Comparison of ENCODE assay signal across 24 cellular contexts in the genomic region with DNA sequence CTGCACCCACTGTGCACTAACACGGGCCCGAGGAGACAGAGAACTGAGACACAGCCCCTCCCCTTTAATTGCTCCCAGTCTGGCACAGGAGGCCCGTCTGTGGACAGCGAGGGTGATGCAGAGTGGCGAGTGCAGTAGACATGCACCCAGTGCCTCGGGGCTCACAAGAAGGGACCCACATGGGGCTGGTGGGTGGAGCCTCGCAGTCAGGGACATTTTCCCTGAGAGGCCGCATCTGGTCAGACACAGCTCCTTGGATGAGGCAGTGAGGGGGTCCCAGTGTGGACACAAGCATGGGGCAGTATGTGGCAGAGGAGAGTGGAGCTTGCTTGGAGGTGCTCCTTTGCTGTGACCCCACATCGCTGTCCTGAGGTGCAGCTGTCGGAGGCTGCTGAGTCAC.
"Had no signal": no experiment of that assay in that cellular context is flagged by ENCODE, and none has a peak within 500 bp of the region (broad histone marks: within the 10 kb centered on the region; RNA-seq: fewer than 3 reads in every experiment).

No MANE protein-coding gene starts in this region.

- H3K4me1 Mint-ChIP-seq: activated B cell treated with CpG ODN at 0.5 μM for 24 hours; activated CD8-positive, alpha-beta memory T cell treated with anti-CD3 and anti-CD28 coated beads, Interleukin-2, amount 10 ng/mL, durations not matched to agents 7 days and 5 days; neural progenitor cell had no signal

- H3K4me3 Mint-ChIP-seq: activated B cell treated with CpG ODN at 0.5 μM for 24 hours; activated CD8-positive, alpha-beta memory T cell treated with anti-CD3 and anti-CD28 coated beads, Interleukin-2, amount 10 ng/mL, durations not matched to agents 7 days and 5 days; activated CD8-positive, alpha-beta T cell treated with anti-CD3 and anti-CD28 coated beads for 36 hours; naive thymus-derived CD8-positive, alpha-beta T cell; neural progenitor cell had no signal

- H3K27me3 ChIP-seq: esophagus muscularis mucosa, foreskin keratinocyte, heart left ventricle, left lung, neural progenitor cell had no signal

- H3K4me3 ChIP-seq: esophagus muscularis mucosa, heart left ventricle, left lung, lower lobe of right lung, neural progenitor cell, smooth muscle cell, thoracic aorta had no signal

- H3K9me3 Mint-ChIP-seq: activated B cell treated with CpG ODN at 0.5 μM for 24 hours; activated CD8-positive, alpha-beta T cell treated with anti-CD3 and anti-CD28 coated beads for 36 hours; naive thymus-derived CD8-positive, alpha-beta T cell; neural progenitor cell had no signal

- H3K27me3 Mint-ChIP-seq: activated B cell treated with CpG ODN at 0.5 μM for 24 hours; activated CD8-positive, alpha-beta memory T cell treated with anti-CD3 and anti-CD28 coated beads, Interleukin-2, amount 10 ng/mL, durations not matched to agents 7 days and 5 days; activated CD8-positive, alpha-beta T cell treated with anti-CD3 and anti-CD28 coated beads for 36 hours; naive thymus-derived CD8-positive, alpha-beta T cell had no signal

- ATAC-seq: activated CD8-positive, alpha-beta memory T cell treated with anti-CD3 and anti-CD28 coated beads, Interleukin-2, amount 10 ng/mL, durations not matched to agents 7 days and 5 days; activated CD8-positive, alpha-beta T cell treated with anti-CD3 and anti-CD28 coated beads for 36 hours; foreskin keratinocyte; heart left ventricle; left lung; lower lobe of right lung; naive thymus-derived CD8-positive, alpha-beta T cell had no signal

- H2AFZ ChIP-seq: neural progenitor cell had no signal

- H3K4me2 ChIP-seq: neural progenitor cell, smooth muscle cell had no signal

- DNase-seq: activated B cell treated with CpG ODN at 0.5 μM for 24 hours; activated CD4-positive, alpha-beta T cell treated with anti-CD3 and anti-CD28 coated beads, Interleukin-2, amount 50 U/mL, for 1 hour; activated CD8-positive, alpha-beta memory T cell treated with anti-CD3 and anti-CD28 coated beads, Interleukin-2, amount 10 ng/mL, durations not matched to agents 7 days and 5 days; activated CD8-positive, alpha-beta T cell treated with anti-CD3 and anti-CD28 coated beads for 36 hours; activated gamma-delta T cell treated with Interleukin-2 at 50 U/mL for 16 hours; activated naive CD4-positive, alpha-beta T cell treated with anti-CD3 and anti-CD28 coated beads, Interleukin-2, amount 50 U/mL, for 16 hours; amniotic stem cell; central memory CD4-positive, alpha-beta T cell; foreskin keratinocyte; kidney glomerular epithelial cell; lower lobe of right lung; mesenchymal stem cell; stimulated activated CD4-positive, alpha-beta T cell treated with anti-CD3 and anti-CD28 coated beads, Interleukin-1b, Interleukin-23, amount 100 ng/mL, for 48 hours; stimulated activated CD4-positive, alpha-beta T cell treated with anti-CD3 and anti-CD28 coated beads, Interleukin-4, amount 100 ng/mL, for 4 hours; stimulated activated CD8-positive, alpha-beta memory T cell treated with anti-CD3 and anti-CD28 coated beads, Interleukin-4, amount 100 ng/mL, for 48 hours; stimulated activated naive CD4-positive, alpha-beta T cell; trophoblast cell had no signal

- H3K9me3 ChIP-seq: esophagus muscularis mucosa, heart left ventricle, left lung, lower lobe of right lung, thoracic aorta had no signal

- H3K9ac ChIP-seq: neural progenitor cell had no signal

- H3K27ac Mint-ChIP-seq: activated B cell treated with CpG ODN at 0.5 μM for 24 hours; activated CD8-positive, alpha-beta memory T cell treated with anti-CD3 and anti-CD28 coated beads, Interleukin-2, amount 10 ng/mL, durations not matched to agents 7 days and 5 days; activated CD8-positive, alpha-beta T cell treated with anti-CD3 and anti-CD28 coated beads for 36 hours; neural progenitor cell had no signal

- H3K36me3 ChIP-seq: neural progenitor cell had no signal

- H3K27ac ChIP-seq: esophagus muscularis mucosa, foreskin keratinocyte, heart left ventricle, left lung, lower lobe of right lung, neural progenitor cell, thoracic aorta had no signal

- H3K4me1 ChIP-seq: esophagus muscularis mucosa, foreskin keratinocyte, left lung, lower lobe of right lung, neural progenitor cell had no signal
